In the genomic region with DNA sequence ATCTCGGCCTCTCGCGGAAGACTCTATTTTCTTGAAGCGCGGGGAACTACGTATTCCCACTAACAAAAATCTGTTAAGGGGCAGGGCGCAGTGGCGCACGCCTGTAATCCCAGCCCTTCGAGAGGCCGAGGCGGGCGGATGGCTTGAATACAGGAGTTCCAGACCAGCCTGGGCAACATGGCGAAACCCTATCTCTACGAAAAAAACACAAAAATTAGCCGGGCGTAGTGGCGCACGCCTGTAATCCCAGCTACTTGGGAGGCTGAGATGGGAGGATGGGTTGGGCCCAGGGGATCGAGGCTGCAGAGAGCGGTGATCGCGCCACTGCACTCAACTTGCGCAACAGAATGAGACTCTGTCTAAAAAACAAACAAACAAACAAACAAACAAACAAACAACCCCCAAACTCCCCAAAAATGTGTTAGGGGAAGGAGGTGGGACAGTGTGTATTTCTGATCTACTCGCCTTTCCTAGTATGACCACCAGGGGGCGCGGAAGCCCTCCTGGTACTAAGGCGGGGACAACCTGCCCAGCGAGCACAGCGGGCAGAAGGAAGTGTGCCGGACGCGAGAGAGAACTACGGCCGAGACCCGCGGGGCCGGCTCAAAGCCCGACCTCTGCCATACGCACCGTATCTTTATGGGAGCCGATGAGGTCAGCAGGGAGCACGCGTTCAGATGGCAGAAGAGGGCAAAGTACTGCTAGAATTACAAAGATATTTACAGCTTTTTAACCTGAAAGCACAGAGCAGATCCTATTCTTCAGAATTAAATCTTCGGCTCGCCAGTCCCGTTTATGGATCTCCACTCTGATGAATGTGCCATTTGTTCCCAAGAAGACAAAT, we compare ENCODE assay signal across 9 cellular contexts. TPM values are rescaled to one million over a fixed set of nuclear protein-coding genes. Genes with fewer than 3 reads are reported as not detected.
DNase-seq lines count a peak whose midpoint lies in the region; ATAC-seq and TF ChIP-seq lines count a peak whose summit lies in the region.
"Had no signal": no experiment of that assay in that cellular context is flagged by ENCODE, and none has a peak within 500 bp of the region (broad histone marks: within the 10 kb centered on the region; RNA-seq: fewer than 3 reads in every experiment).

No MANE protein-coding gene starts in this region.

- peak; percentile 59 to 65 for DNase-seq in AML-193 (lab: John Stamatoyannopoulos, UW)
- DNase-seq in NCI-H446 treated with DMSO at 0.1 percent for 48 hours (lab: John Stamatoyannopoulos, UW): peak; percentile 48
- peak; percentile 80 for DNase-seq in activated CD4-positive, alpha-beta T cell treated with anti-CD3 and anti-CD28 coated beads, Interleukin-2, amount 50 U/mL, for 1 hour
- peak; percentile 64 to 83 for DNase-seq in dermis microvascular lymphatic vessel endothelial cell (ENCODE audit: low read depth in 2 of 2)
- peak; percentile 88 to 97 for DNase-seq in lower leg skin (ENCODE audit: low spot score in 2 of 2)
- DNase-seq in stimulated activated CD4-positive, alpha-beta T cell treated with anti-CD3 and anti-CD28 coated beads, Interleukin-4, amount 100 ng/mL, for 4 hours: peak; percentile 72 to 78

- TF ChIP-seq POLR2A in lower leg skin (IDR thresholded peaks at IDR 0.05): no peak

- intact Hi-C loops in lower leg skin (cut with DNase I; ENCODE audit: low total_unique reads): loop anchor here (5.0 kb wide), 1 partner anchor 48 kb away; no protein-coding TSS in a partner anchor

- ATAC-seq in GM18907 (IDR thresholded peaks at IDR 0.05; ENCODE audit: unreplicated experiment): peak; percentile 84
- peak; percentile 74 for ATAC-seq in HG03175 (IDR thresholded peaks at IDR 0.05; ENCODE audit: unreplicated experiment)

- TF ChIP-seq CTCF in lower leg skin (IDR thresholded peaks at IDR 0.05): peak in 1 of 3 donors; percentile 94

- peak overlapping the region; percentile 72 for H3K4me3 ChIP-seq in lower leg skin (ENCODE audit: low read depth, poor library complexity, severe bottlenecking)

- 31 to 33% methylated on average over 47 of the region's 47 CpGs for WGBS in lower leg skin, 2 donors

RNA-seq across cellular contexts. Expression of a gene that starts 1.3 kb away (rescaled TPM):
- total RNA-seq in dermis microvascular lymphatic vessel endothelial cell (62.4 and 102 TPM in 2 replicates), lower leg skin (10 to 100 TPM; 23.5 to 39.4 (median 33.4) TPM)

RNA-seq across cellular contexts. Expression of a gene that starts 40.2 kb away (rescaled TPM):
- not detected in 2 replicates for total RNA-seq in dermis microvascular lymphatic vessel endothelial cell
- not detected for total RNA-seq in lower leg skin
- total RNA-seq: T-helper 1 cell treated with Interleukin-12 subunit alpha and Interleukin-12 subunit beta and Interleukin-4 antibody, amounts not matched to agents 30 ng/mL and 1 ng/mL, for 36 hours had no signal

RNA-seq across cellular contexts. Expression of a gene that starts 56.7 kb away (rescaled TPM):
- total RNA-seq in dermis microvascular lymphatic vessel endothelial cell (20.2 and 29.3 TPM in 2 replicates), lower leg skin (10 to 100 TPM; 21.4 to 35.6 (median 28.8) TPM)

Comparison
In these comparisons a context has a peak if more than half of its experiments do, and no peak if none do; other contexts are left out.
1. Peak in every context shown above with its lines: DNase-seq, ATAC-seq and H3K4me3 ChIP-seq.